1 cellular context compared by ENCODE assay signal in genomic region chr6:139240161-139241010, GRCh38.
TF ChIP-seq lines count a peak whose summit lies in the region.

No MANE protein-coding gene starts in this region.

TF ChIP-seq in HCT116, 20 proteins besides CTCF, POLR2A, EP300 and RAD21 (continued from another document):
- TF ChIP-seq SRF (IDR thresholded peaks at IDR 0.05; ENCODE audit: low read depth) = no peak
- TF ChIP-seq EZH2phosphoT487 (IDR thresholded peaks at IDR 0.05; ENCODE audit: borderline replicate concordance) = no peak
